Comparison of ENCODE assay signal across 1 cellular context in genomic region chr4:153788064-153788418, GRCh38.
TF ChIP-seq lines count a peak whose summit lies in the region.

No MANE protein-coding gene starts in this region.

TF ChIP-seq in WTC11, 78 proteins besides CTCF, POLR2A, EP300 and RAD21 (continued from another document):
- TF ChIP-seq FOXP4 (CRISPR knock-in tag; IDR thresholded peaks at IDR 0.05) (no peak; the same call in 1 of the 2 replicates), ZNF263 (CRISPR knock-in tag; IDR thresholded peaks at IDR 0.05; ENCODE audit: low read depth) (no peak), SMAD4 (CRISPR knock-in tag; IDR thresholded peaks at IDR 0.05) (no peak), ERG (CRISPR knock-in tag; IDR thresholded peaks at IDR 0.05) (no peak), ZNF121 (CRISPR knock-in tag; IDR thresholded peaks at IDR 0.05) (no peak), USF2 (CRISPR knock-in tag; IDR thresholded peaks at IDR 0.05) (no peak), NR3C1 (CRISPR knock-in tag; conservative IDR thresholded peaks at IDR 0.05; ENCODE audit: low read depth) (no peak), ZNF317 (CRISPR knock-in tag; IDR thresholded peaks at IDR 0.05; ENCODE audit: borderline replicate concordance, low read depth) (no peak), GRHL2 (CRISPR knock-in tag; IDR thresholded peaks at IDR 0.05; ENCODE audit: insufficient replicate concordance, severe bottlenecking) (no peak), ATF6 (CRISPR knock-in tag; IDR thresholded peaks at IDR 0.05) (no peak), ZNF532 (CRISPR knock-in tag; IDR thresholded peaks at IDR 0.05; ENCODE audit: borderline replicate concordance) (no peak), ETV6 (CRISPR knock-in tag; IDR thresholded peaks at IDR 0.05) (no peak), USF1 (CRISPR knock-in tag; IDR thresholded peaks at IDR 0.05) (no peak), NR1H2 (CRISPR knock-in tag; IDR thresholded peaks at IDR 0.05) (no peak), TCF7 (CRISPR knock-in tag; IDR thresholded peaks at IDR 0.05; ENCODE audit: low read depth) (0 out of 2 replicates have a peak, but pooled peaks have one; percentile 16), ESRRA (CRISPR knock-in tag; IDR thresholded peaks at IDR 0.05; ENCODE audit: borderline replicate concordance) (no peak), ZNF423 (CRISPR knock-in tag; IDR thresholded peaks at IDR 0.05) (no peak), CREB1 (CRISPR knock-in tag; IDR thresholded peaks at IDR 0.05) (no peak), ZNF232 (CRISPR knock-in tag; IDR thresholded peaks at IDR 0.05) (no peak), STAT6 (CRISPR knock-in tag; conservative IDR thresholded peaks at IDR 0.05; ENCODE audit: low read depth) (no peak), FOXP1 (CRISPR knock-in tag; IDR thresholded peaks at IDR 0.05; ENCODE audit: borderline replicate concordance) (no peak), ZNF671 (CRISPR knock-in tag; IDR thresholded peaks at IDR 0.05) (no peak), OVOL2 (CRISPR knock-in tag; IDR thresholded peaks at IDR 0.05; ENCODE audit: borderline replicate concordance) (no peak), NFATC4 (CRISPR knock-in tag; IDR thresholded peaks at IDR 0.05) (no peak), PRDM15 (CRISPR knock-in tag; IDR thresholded peaks at IDR 0.05) (no peak), MLX (CRISPR knock-in tag; IDR thresholded peaks at IDR 0.05) (no peak), ZNF219 (CRISPR knock-in tag; IDR thresholded peaks at IDR 0.05; ENCODE audit: borderline replicate concordance) (no peak)
